In the genomic region with DNA sequence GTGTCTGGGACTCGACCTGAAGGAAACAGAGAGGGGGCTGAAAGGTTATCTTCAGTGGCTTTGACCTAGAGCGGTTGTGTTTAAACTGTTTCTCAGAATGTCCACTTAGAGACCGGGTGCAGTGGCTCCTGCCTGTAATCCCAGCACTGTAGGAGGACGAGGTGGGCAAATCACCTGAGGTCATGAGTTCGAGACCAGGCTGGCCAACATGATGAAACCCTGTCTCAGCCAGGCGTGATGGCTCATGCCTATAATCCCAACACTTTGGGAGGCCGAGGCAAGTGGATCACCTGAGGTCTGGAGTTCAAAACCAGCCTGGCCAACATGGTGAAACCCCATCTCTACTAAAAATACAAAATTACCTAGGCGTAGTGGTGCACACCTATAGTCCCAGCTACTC, we compare ENCODE assay signal across 7 cellular contexts. TPM values are rescaled to one million over a fixed set of nuclear protein-coding genes. Genes with fewer than 3 reads are reported as not detected.
DNase-seq lines count a peak whose midpoint lies in the region; ATAC-seq and TF ChIP-seq lines count a peak whose summit lies in the region.
"Not testable (repeated sequence)": the region's sequence is repeated elsewhere in the genome, so short reads cannot be mapped to it uniquely, and the experiment has no call there.

No MANE protein-coding gene starts in this region.

- not testable (repeated sequence) for H3K4me3 ChIP-seq in mesendoderm (ENCODE audit: low read length); trophoblast cell (ENCODE audit: low read depth, low read length); tibial artery

- not testable (repeated sequence) for H2BK15ac ChIP-seq in mesendoderm (replicated peaks; ENCODE audit: low read depth)

- H3K4me1 ChIP-seq in mesendoderm (ENCODE audit: control insufficient read depth, low read depth, low read length): peaks cover 12% of the 10 kb centered on the region
- peaks cover 47 to 56% of the 10 kb centered on the region in 2 experiments for H3K4me1 ChIP-seq in trophoblast cell (ENCODE audit: control insufficient read depth in 1 of 2, insufficient read depth in 2 of 2, low read length in 2 of 2)
- peaks cover 0 to 22% (median 19%) of the 10 kb centered on the region in 4 donors for H3K4me1 ChIP-seq in tibial artery

- H3K56ac ChIP-seq in mesendoderm (ENCODE audit: low read length): not testable (repeated sequence)

- H3K9me3 Mint-ChIP-seq in CD4-positive, alpha-beta T cell; activated naive CD8-positive, alpha-beta T cell treated with anti-CD3 and anti-CD28 coated beads, Interleukin-2, amount 10 ng/mL, durations not matched to agents 7 days and 5 days; glutamatergic neuron (ENCODE audit: unreplicated experiment): not testable (repeated sequence)

- H3K27me3 Mint-ChIP-seq in CD4-positive, alpha-beta T cell; activated naive CD8-positive, alpha-beta T cell treated with anti-CD3 and anti-CD28 coated beads, Interleukin-2, amount 10 ng/mL, durations not matched to agents 7 days and 5 days; glutamatergic neuron (ENCODE audit: unreplicated experiment): not testable (repeated sequence)

- not testable (repeated sequence) for H3K36me3 ChIP-seq in mesendoderm (ENCODE audit: control insufficient read depth, insufficient read depth, low read length); trophoblast cell (ENCODE audit: control insufficient read depth in 1 of 2, insufficient read depth in 2 of 2, low read length in 2 of 2)
- peaks cover 9 to 53% (median 13%) of the 10 kb centered on the region in 3 donors for H3K36me3 ChIP-seq in tibial artery

- not testable (repeated sequence) for H3K79me2 ChIP-seq in mesendoderm (ENCODE audit: control insufficient read depth, insufficient read depth, low read length)
- H3K79me2 ChIP-seq in trophoblast cell (ENCODE audit: control insufficient read depth, insufficient read depth, low read length, poor library complexity): peaks cover 22% of the 10 kb centered on the region

- not testable (repeated sequence) for H3K9ac ChIP-seq in mesendoderm (ENCODE audit: low read length); trophoblast cell (ENCODE audit: low read length)

- POLR2A ChIA-PET in CD4-positive, alpha-beta T cell (lab: Charles Lee); RWPE1 (lab: Yijun Ruan, JAX; ENCODE audit: low non-redundant PET); activated naive CD8-positive, alpha-beta T cell treated with anti-CD3 and anti-CD28 coated beads, Interleukin-2, amount 10 ng/mL, durations not matched to agents 7 days and 5 days (lab: Charles Lee): not testable (repeated sequence)

- TF ChIP-seq CTCF in CD4-positive, alpha-beta T cell (IDR thresholded peaks at IDR 0.05); RWPE1 (conservative IDR thresholded peaks at IDR 0.05; ENCODE audit: low read depth); glutamatergic neuron (IDR thresholded peaks at IDR 0.05; ENCODE audit: partially characterized antibody, unreplicated experiment); tibial artery (IDR thresholded peaks at IDR 0.05): not testable (repeated sequence)

- H3K27ac ChIP-seq in CD4-positive, alpha-beta T cell (ENCODE audit: low read depth, low read length); mesendoderm (ENCODE audit: low read depth, low read length); trophoblast cell (ENCODE audit: low read depth, low read length); tibial artery: not testable (repeated sequence)
- H3K27ac ChIP-seq in RWPE1: peak overlapping the region; percentile 99

- H2BK120ac ChIP-seq in mesendoderm (ENCODE audit: low read depth, low read length): not testable (repeated sequence)
- H2BK120ac ChIP-seq in trophoblast cell (ENCODE audit: insufficient read depth, low read length, poor library complexity): peak overlapping the region; percentile 93

- H2BK12ac ChIP-seq in trophoblast cell (ENCODE audit: low read length): peak overlapping the region; percentile 99

- H3K79me1 ChIP-seq in mesendoderm (ENCODE audit: low read length): not testable (repeated sequence)
- peaks cover 66% of the 10 kb centered on the region for H3K79me1 ChIP-seq in trophoblast cell (ENCODE audit: low read length)

- not testable (repeated sequence) for H4K8ac ChIP-seq in mesendoderm (ENCODE audit: low read depth, low read length); trophoblast cell (ENCODE audit: low read depth, low read length)

- WGBS in mesendoderm (ENCODE audit: extremely low coverage, insufficient coverage, low lambda C conversion rate): no CpG with 5 or more reads among the region's 8 CpGs
- WGBS in trophoblast cell (ENCODE audit: extremely low coverage, insufficient coverage, insufficient read length): no CpG with 5 or more reads among the region's 8 CpGs

- H4K5ac ChIP-seq in mesendoderm (ENCODE audit: low read length): not testable (repeated sequence)

- not testable (repeated sequence) for H3K18ac ChIP-seq in mesendoderm (ENCODE audit: low read length)
- peak overlapping the region; percentile 66 for H3K18ac ChIP-seq in trophoblast cell (ENCODE audit: low read length)

- not testable (repeated sequence) for H3K9me3 ChIP-seq in CD4-positive, alpha-beta T cell (ENCODE audit: control insufficient read depth, low read length); trophoblast cell (ENCODE audit: insufficient read depth, low read depth, low read length); tibial artery

- peak overlapping the region; percentile 46 for H3K4ac ChIP-seq in mesendoderm (ENCODE audit: low read depth, low read length)
- not testable (repeated sequence) for H3K4ac ChIP-seq in trophoblast cell (ENCODE audit: low read depth, low read length)

- H2BK5ac ChIP-seq in mesendoderm (ENCODE audit: low read length): not testable (repeated sequence)
- H2BK5ac ChIP-seq in trophoblast cell (ENCODE audit: low read depth, low read length, poor library complexity): peak overlapping the region; percentile 37

- H2AK5ac ChIP-seq in mesendoderm (ENCODE audit: low read length): not testable (repeated sequence)
- H2AK5ac ChIP-seq in trophoblast cell (ENCODE audit: low read length): peak overlapping the region; percentile 95

- H3K4me3 Mint-ChIP-seq in CD4-positive, alpha-beta T cell; activated naive CD8-positive, alpha-beta T cell treated with anti-CD3 and anti-CD28 coated beads, Interleukin-2, amount 10 ng/mL, durations not matched to agents 7 days and 5 days; glutamatergic neuron (ENCODE audit: unreplicated experiment): not testable (repeated sequence)

- not testable (repeated sequence) for H3K23ac ChIP-seq in mesendoderm (ENCODE audit: low read length); trophoblast cell (ENCODE audit: low read length)

- H3K14ac ChIP-seq in trophoblast cell (ENCODE audit: low read length): peak overlapping the region; percentile 81

- CTCF ChIA-PET in CD4-positive, alpha-beta T cell (lab: Charles Lee); RWPE1 (lab: Yijun Ruan, JAX): not testable (repeated sequence)

- not testable (repeated sequence) for H4K12ac ChIP-seq in trophoblast cell (ENCODE audit: low read depth, low read length)

- H4K91ac ChIP-seq in trophoblast cell (ENCODE audit: low read depth, low read length): peak overlapping the region; percentile 94

- not testable (repeated sequence) for H3K4me2 ChIP-seq in mesendoderm (ENCODE audit: low read length); trophoblast cell (ENCODE audit: low read length)

- not testable (repeated sequence) for H3K27me3 ChIP-seq in CD4-positive, alpha-beta T cell (ENCODE audit: control insufficient read depth, insufficient read depth, low read length); mesendoderm (ENCODE audit: insufficient read depth, low read length, poor library complexity); trophoblast cell (ENCODE audit: insufficient read depth, low read length); tibial artery

- DNase-seq in CD4-positive, alpha-beta T cell: peak in 1 of 10 experiments; percentile 0
- DNase-seq in RWPE1 (ENCODE audit: low spot score); mesendoderm; trophoblast cell: not testable (repeated sequence)
- DNase-seq in activated naive CD8-positive, alpha-beta T cell treated with anti-CD3 and anti-CD28 coated beads, Interleukin-2, amount 10 ng/mL, durations not matched to agents 7 days and 5 days: peak; percentile 19
- DNase-seq in glutamatergic neuron: peak; percentile 0
- peak; percentile 7 to 31 for DNase-seq in tibial artery

- H2AFZ ChIP-seq in trophoblast cell (ENCODE audit: insufficient read depth, low read length, poor library complexity): not testable (repeated sequence)

- H3K27ac Mint-ChIP-seq in CD4-positive, alpha-beta T cell: peak overlapping the region; percentile 97
- not testable (repeated sequence) for H3K27ac Mint-ChIP-seq in activated naive CD8-positive, alpha-beta T cell treated with anti-CD3 and anti-CD28 coated beads, Interleukin-2, amount 10 ng/mL, durations not matched to agents 7 days and 5 days; glutamatergic neuron (ENCODE audit: unreplicated experiment)

- not testable (repeated sequence) for ATAC-seq in CD4-positive, alpha-beta T cell (ENCODE audit: poor library complexity); activated naive CD8-positive, alpha-beta T cell treated with anti-CD3 and anti-CD28 coated beads, Interleukin-2, amount 10 ng/mL, durations not matched to agents 7 days and 5 days (ENCODE audit: low read depth)

- H3K36me3 Mint-ChIP-seq in CD4-positive, alpha-beta T cell (ENCODE audit: low read depth); activated naive CD8-positive, alpha-beta T cell treated with anti-CD3 and anti-CD28 coated beads, Interleukin-2, amount 10 ng/mL, durations not matched to agents 7 days and 5 days; glutamatergic neuron (ENCODE audit: unreplicated experiment): not testable (repeated sequence)

- peaks cover 41% of the 10 kb centered on the region for H3K4me1 Mint-ChIP-seq in CD4-positive, alpha-beta T cell (ENCODE audit: low read depth)
- H3K4me1 Mint-ChIP-seq in activated naive CD8-positive, alpha-beta T cell treated with anti-CD3 and anti-CD28 coated beads, Interleukin-2, amount 10 ng/mL, durations not matched to agents 7 days and 5 days: peaks cover 13% of the 10 kb centered on the region
- H3K4me1 Mint-ChIP-seq in glutamatergic neuron (ENCODE audit: low read depth, unreplicated experiment): peaks cover 11% of the 10 kb centered on the region

- intact Hi-C loops in CD4-positive, alpha-beta T cell (cut with DNase I, micrococcal nuclease); tibial artery (cut with DNase I; ENCODE audit: low total_unique reads): not testable (repeated sequence)

RNA-seq across cellular contexts. Expression of gene GNB1L, which starts 28.8 kb away (rescaled TPM):
- 1 to 10 TPM; 3.0 to 6.5 TPM for total RNA-seq in CD4-positive, alpha-beta T cell
- 10 to 100 TPM; 11.9 to 12.7 TPM for total RNA-seq in activated naive CD8-positive, alpha-beta T cell treated with anti-CD3 and anti-CD28 coated beads, Interleukin-2, amount 10 ng/mL, durations not matched to agents 7 days and 5 days
- 5.0 TPM for total RNA-seq in glutamatergic neuron (ENCODE audit: unreplicated experiment)
- 4.7 TPM for polyA plus RNA-seq in mesendoderm (2013, experiment 1 of 2)
- polyA plus RNA-seq in mesendoderm (2013, experiment 2 of 2): 4.2 TPM
- polyA plus RNA-seq in trophoblast cell (2013): 10.4 and 11.5 TPM in 2 replicates

RNA-seq across cellular contexts. Expression of gene RTL10, which starts 28.8 kb away (rescaled TPM):
- total RNA-seq in CD4-positive, alpha-beta T cell: 10 to 100 TPM; 24.7 TPM
- 10 to 100 TPM; 18.4 to 18.9 TPM for total RNA-seq in activated naive CD8-positive, alpha-beta T cell treated with anti-CD3 and anti-CD28 coated beads, Interleukin-2, amount 10 ng/mL, durations not matched to agents 7 days and 5 days
- total RNA-seq in glutamatergic neuron (ENCODE audit: unreplicated experiment): 12.1 TPM
- 7.4 TPM for polyA plus RNA-seq in mesendoderm (2013, experiment 1 of 2)
- 7.6 TPM for polyA plus RNA-seq in mesendoderm (2013, experiment 2 of 2)
- 10.8 and 11.6 TPM in 2 replicates for polyA plus RNA-seq in trophoblast cell (2013)

RNA-seq across cellular contexts. Expression of gene COMT, which starts 58.1 kb away (rescaled TPM):
- total RNA-seq in CD4-positive, alpha-beta T cell: 10 to 100 TPM; 11.3 to 11.4 TPM
- total RNA-seq in activated naive CD8-positive, alpha-beta T cell treated with anti-CD3 and anti-CD28 coated beads, Interleukin-2, amount 10 ng/mL, durations not matched to agents 7 days and 5 days: 10 to 100 TPM; 68.6 to 70.0 TPM
- total RNA-seq in glutamatergic neuron (ENCODE audit: unreplicated experiment): 34.8 TPM
- 11.0 TPM for polyA plus RNA-seq in mesendoderm (2013, experiment 1 of 2)
- polyA plus RNA-seq in mesendoderm (2013, experiment 2 of 2): 10.7 TPM
- polyA plus RNA-seq in trophoblast cell (2013): 16.0 and 18.0 TPM in 2 replicates

RNA-seq across cellular contexts. Expression of gene TXNRD2, which starts 58.2 kb away (rescaled TPM):
- total RNA-seq in CD4-positive, alpha-beta T cell: 10 to 100 TPM; 18.6 to 19.5 TPM
- 10 to 100 TPM; 20.7 to 20.8 TPM for total RNA-seq in activated naive CD8-positive, alpha-beta T cell treated with anti-CD3 and anti-CD28 coated beads, Interleukin-2, amount 10 ng/mL, durations not matched to agents 7 days and 5 days
- 6.4 TPM for total RNA-seq in glutamatergic neuron (ENCODE audit: unreplicated experiment)
- polyA plus RNA-seq in mesendoderm (2013, experiment 1 of 2): 20.1 TPM
- 22.6 TPM for polyA plus RNA-seq in mesendoderm (2013, experiment 2 of 2)
- polyA plus RNA-seq in trophoblast cell (2013): 2.2 and 2.6 TPM in 2 replicates
